9 cellular contexts compared by ENCODE assay signal in genomic region chr4:152106781-152107321, GRCh38.
A peak's percentile ranks its signal among the peaks of the same experiment; 100 is the strongest.
DNase-seq lines count a peak whose midpoint lies in the region; ATAC-seq and TF ChIP-seq lines count a peak whose summit lies in the region.
"Had no signal": no experiment of that assay in that cellular context is flagged by ENCODE, and none has a peak within 500 bp of the region (broad histone marks: within the 10 kb centered on the region; RNA-seq: fewer than 3 reads in every experiment).

No MANE protein-coding gene starts in this region.

- no peaks in the 10 kb centered on the region for H3K27me3 ChIP-seq in ovary
- H3K27me3 ChIP-seq: uterus had no signal

- DNase-seq in NCI-H2196 (lab: John Stamatoyannopoulos, UW; ENCODE audit: unreplicated experiment) = peak; percentile 27
- no peak for DNase-seq in NCI-H2196 treated with DMSO at 0.1 percent for 48 hours (lab: John Stamatoyannopoulos, UW; ENCODE audit: unreplicated experiment)
- DNase-seq in NCI-H1694 (lab: John Stamatoyannopoulos, UW) = peak; percentile 84
- DNase-seq in cerebellar cortex (ENCODE audit: low spot score) = peak; percentile 80
- DNase-seq in ovary = peak in 3 of 5 donors; percentile 24 to 50 (median 28)
- DNase-seq in head of caudate nucleus = no peak
- DNase-seq in stimulated activated naive CD4-positive, alpha-beta T cell (lab: John Stamatoyannopoulos, UW) = no peak

- H3K36me3 ChIP-seq in ovary = no peaks in the 10 kb centered on the region
- H3K36me3 ChIP-seq: uterus had no signal

- H3K27ac ChIP-seq in ovary = no peak overlapping the region
- H3K27ac ChIP-seq: uterus had no signal

- no peaks in the 10 kb centered on the region for H3K9me3 ChIP-seq in ovary
- H3K9me3 ChIP-seq: uterus had no signal

- H3K4me1 ChIP-seq in ovary (ENCODE audit: insufficient read depth) = no peaks in the 10 kb centered on the region
- H3K4me1 ChIP-seq: uterus had no signal

- no peak overlapping the region for H3K4me3 ChIP-seq in ovary
- H3K4me3 ChIP-seq: uterus had no signal

- TF ChIP-seq EP300 in ovary (IDR thresholded peaks at IDR 0.05) = no peak

- WGBS in ovary, 3 donors = 18 to 25% (median 19%) methylated on average over 6 of the region's 6 CpGs

- intact Hi-C loops in ovary (cut with DNase I) = no loop called here
- intact Hi-C loops in head of caudate nucleus (cut with DNase I) = no loop called here

- TF ChIP-seq CTCF in ovary (IDR thresholded peaks at IDR 0.05) = no peak

- TF ChIP-seq POLR2A in ovary (IDR thresholded peaks at IDR 0.05) = no peak

- no peak for ATAC-seq in HG03159 (IDR thresholded peaks at IDR 0.05; ENCODE audit: unreplicated experiment)

Comparison
In these comparisons a context has a peak if more than half of its experiments do, and no peak if none do; other contexts are left out.
1. DNase-seq: peak in NCI-H2196 (single experiment), NCI-H1694 (single experiment), cerebellar cortex (single experiment) and ovary (3 of 5); none in NCI-H2196 treated with DMSO at 0.1 percent for 48 hours (single experiment), head of caudate nucleus (0 of 42) and stimulated activated naive CD4-positive, alpha-beta T cell (0 of 6).